1 cellular context compared by ENCODE assay signal in the genomic region with DNA sequence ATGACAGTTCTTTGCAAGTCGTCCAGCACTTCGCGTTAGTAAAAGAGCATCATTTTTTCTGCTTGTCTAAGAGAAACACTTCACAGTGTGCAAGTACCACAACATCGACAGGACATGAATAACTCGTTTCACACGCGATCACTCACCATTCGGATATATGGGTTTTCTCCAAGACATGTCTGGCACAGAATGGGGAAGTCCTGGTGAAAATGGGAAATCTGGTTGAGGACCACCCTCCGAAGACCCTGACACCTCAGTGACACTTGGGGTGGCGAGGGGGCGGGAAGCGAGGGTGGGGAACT.
TF ChIP-seq lines count a peak whose summit lies in the region.

No MANE protein-coding gene starts in this region.

TF ChIP-seq in GM12878, 131 proteins besides CTCF, POLR2A, EP300 and RAD21:
- TF ChIP-seq CHD1 (IDR thresholded peaks at IDR 0.05; ENCODE audit: low read depth, low read length) (no peak), FOXM1 (IDR thresholded peaks at IDR 0.05; ENCODE audit: low read depth, low read length) (0 out of 2 replicates have a peak, but pooled peaks have one; percentile 11), IKZF1 (conservative IDR thresholded peaks at IDR 0.05) (no peak), SPI1 (IDR thresholded peaks at IDR 0.05; ENCODE audit: borderline replicate concordance, insufficient read depth, low read depth, low read length) (peak; percentile 21; the same call in 1 of the 2 replicates), TCF3 (IDR thresholded peaks at IDR 0.05; ENCODE audit: borderline replicate concordance, insufficient read depth, low read depth, low read length) (no peak), EGR1 (IDR thresholded peaks at IDR 0.05; ENCODE audit: borderline replicate concordance in 1 of 2, low read depth in 2 of 2, low read length in 2 of 2) (peak in 1 of 2 experiments; percentile 70; a peak in 1 of 3 replicates)
